In the genomic region with DNA sequence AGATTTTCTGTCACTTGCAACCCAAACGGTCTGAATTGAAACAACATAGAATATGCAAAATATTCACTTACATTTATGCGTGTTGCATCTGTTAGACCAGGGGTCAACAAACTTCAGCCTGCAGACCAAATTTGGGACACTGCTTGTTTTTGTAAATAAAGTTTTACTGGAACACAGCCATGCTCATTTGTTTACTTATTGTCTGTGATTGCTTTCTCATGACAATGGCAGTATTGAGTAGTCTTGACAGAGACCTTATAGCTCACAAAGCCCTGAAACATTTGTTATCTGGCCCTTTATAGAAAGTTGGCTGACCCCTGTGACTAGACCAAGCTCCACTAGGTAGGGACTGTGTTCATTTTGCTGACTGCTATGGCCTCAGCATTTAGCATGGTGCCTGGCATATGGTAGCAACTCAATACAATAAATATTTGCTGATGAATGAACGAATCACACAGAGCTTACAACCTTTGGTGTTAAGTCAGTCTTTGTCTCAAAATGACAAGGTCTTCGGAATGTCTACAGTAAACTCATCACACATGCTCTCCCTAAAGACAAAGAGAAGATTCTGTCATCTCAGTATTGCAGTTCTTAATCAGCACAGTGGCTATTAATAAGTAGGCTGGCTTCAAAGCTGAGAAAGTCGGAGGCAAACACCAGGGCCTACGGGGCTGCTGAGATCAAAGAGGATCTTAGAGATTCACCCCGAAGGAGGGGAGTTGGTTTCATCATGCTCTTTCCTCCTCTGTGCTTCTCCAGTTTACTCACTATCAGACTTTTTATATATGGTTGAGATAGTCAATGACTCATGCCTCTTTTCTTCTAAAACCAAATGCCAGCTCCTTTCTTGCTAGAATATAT, we compare ENCODE assay signal across 12 cellular contexts.
DNase-seq lines count a peak whose midpoint lies in the region; ATAC-seq lines count a peak whose summit lies in the region.
"Had no signal": no experiment of that assay in that cellular context is flagged by ENCODE, and none has a peak within 500 bp of the region (broad histone marks: within the 10 kb centered on the region; RNA-seq: fewer than 3 reads in every experiment).

No MANE protein-coding gene starts in this region.

- ATAC-seq in HG03342 (IDR thresholded peaks at IDR 0.05; ENCODE audit: unreplicated experiment): peak; percentile 77
- peak; percentile 31 for ATAC-seq in esophagus mucosa
- no peak for ATAC-seq in GM19467 (IDR thresholded peaks at IDR 0.05; ENCODE audit: unreplicated experiment)
- ATAC-seq in Right ventricle myocardium inferior: no peak

- peak; percentile 38 for DNase-seq in COLO829 (ENCODE audit: low spot score)
- peak; percentile 21 for DNase-seq in GM19240 (ENCODE audit: insufficient read length, low spot score)
- no peak for DNase-seq in amygdala (lab: John Stamatoyannopoulos, UW)
- DNase-seq in substantia nigra (lab: John Stamatoyannopoulos, UW): no peak
- DNase-seq in Right ventricle myocardium inferior (ENCODE audit: missing footprints): no peak
- DNase-seq: CD8-positive, alpha-beta memory T cell; Kasumi-1; NCI-H774; T1000 had no signal

- H3K27ac ChIP-seq in substantia nigra (ENCODE audit: low read depth, low read length, poor library complexity, severe bottlenecking): no peak overlapping the region

- intact Hi-C loops in Right ventricle myocardium inferior (cut with DNase I): no loop called here

Comparison
In these comparisons a context has a peak if more than half of its experiments do, and no peak if none do; other contexts are left out.
1. DNase-seq: peak in COLO829 (single experiment) and GM19240 (single experiment); none in amygdala (0 of 56), substantia nigra (0 of 49) and Right ventricle myocardium inferior (single experiment).
2. ATAC-seq: peak in HG03342 (single experiment) and esophagus mucosa (single experiment); none in GM19467 (single experiment) and Right ventricle myocardium inferior (single experiment).